8 cellular contexts compared by ENCODE assay signal in genomic region chr1:2382621-2383361, GRCh38. TPM values are rescaled to one million over a fixed set of nuclear protein-coding genes. Genes with fewer than 3 reads are reported as not detected.
DNase-seq lines count a peak whose midpoint lies in the region; ATAC-seq and TF ChIP-seq lines count a peak whose summit lies in the region.

No MANE protein-coding gene starts in this region.

- intact Hi-C loops in ascending aorta (cut with DNase I) = loop anchor here (2.0 to 5.0 kb wide), 2 partner anchors 52 to 145 kb away; no protein-coding TSS in a partner anchor

- H3K36me3 Mint-ChIP-seq in immature natural killer cell = no peaks in the 10 kb centered on the region
- H3K36me3 Mint-ChIP-seq in type B pancreatic cell = no peaks in the 10 kb centered on the region

- no peaks in the 10 kb centered on the region for H3K9me3 ChIP-seq in ascending aorta

- peaks cover 0 to 4% (median 3%) of the 10 kb centered on the region in 3 donors for H3K27me3 Mint-ChIP-seq in immature natural killer cell (ENCODE audit: low read depth in 3 of 3)
- no peaks in the 10 kb centered on the region for H3K27me3 Mint-ChIP-seq in type B pancreatic cell

- H3K36me3 ChIP-seq in ascending aorta = no peaks in the 10 kb centered on the region

- H3K4me1 ChIP-seq in ascending aorta = peaks cover 10 to 11% of the 10 kb centered on the region in 2 donors

- DNase-seq in DMS53 treated with DMSO at 0.1 percent for 48 hours (lab: John Stamatoyannopoulos, UW; ENCODE audit: unreplicated experiment) = peak; percentile 18
- peak; percentile 89 for DNase-seq in HuH-7.5 (ENCODE audit: low spot score)
- DNase-seq in ascending aorta (ENCODE audit: low spot score in 2 of 2) = no peak
- DNase-seq in immature natural killer cell = peak in 2 of 3 donors; percentile 16 to 19
- DNase-seq in type B pancreatic cell (ENCODE audit: extremely low spot score, unreplicated experiment) = no peak
- no peak for DNase-seq in mucosa of gallbladder (ENCODE audit: low spot score)

- H3K27ac Mint-ChIP-seq in immature natural killer cell (no peak overlapping the region), type B pancreatic cell (no peak overlapping the region)

- H3K27ac ChIP-seq in ascending aorta = no peak overlapping the region

- H3K4me1 Mint-ChIP-seq in immature natural killer cell (no peaks in the 10 kb centered on the region), type B pancreatic cell (ENCODE audit: unreplicated experiment) (no peaks in the 10 kb centered on the region)

- H3K27me3 ChIP-seq in ascending aorta = no peaks in the 10 kb centered on the region

- no peaks in the 10 kb centered on the region for H3K9me3 Mint-ChIP-seq in immature natural killer cell
- H3K9me3 Mint-ChIP-seq in type B pancreatic cell = no peaks in the 10 kb centered on the region

- ATAC-seq in HG02588 (IDR thresholded peaks at IDR 0.05; ENCODE audit: unreplicated experiment) = no peak
- no peak for ATAC-seq in GM19397 (IDR thresholded peaks at IDR 0.05; ENCODE audit: unreplicated experiment)

- TF ChIP-seq CTCF in ascending aorta (IDR thresholded peaks at IDR 0.05) = peak in 2 of 3 experiments; percentile 33
- peak; percentile 69 for TF ChIP-seq CTCF in type B pancreatic cell (conservative IDR thresholded peaks at IDR 0.05)

- no peak overlapping the region for H3K4me3 Mint-ChIP-seq in immature natural killer cell
- no peak overlapping the region for H3K4me3 Mint-ChIP-seq in type B pancreatic cell

- no peak overlapping the region for H3K4me3 ChIP-seq in ascending aorta

RNA-seq across cellular contexts. Expression of gene MORN1, which starts 8.6 kb away (rescaled TPM):
- total RNA-seq in ascending aorta (18.4 TPM), type B pancreatic cell (ENCODE audit: low replicate concordance) (17.7 and 27.5 TPM in 2 replicates), mucosa of gallbladder (24.4 TPM)
- 1 to 10 TPM in 2 of 3 donors, under 1 TPM in 1; 0.89 to 4.0 (median 3.9) TPM for polyA plus RNA-seq in immature natural killer cell

RNA-seq across cellular contexts. Expression of gene RER1, which starts 8.8 kb away (rescaled TPM):
- total RNA-seq in ascending aorta = 61.3 TPM
- 100 to 1,000 TPM; 185 to 216 (median 210) TPM for polyA plus RNA-seq in immature natural killer cell
- 126 and 174 TPM in 2 replicates for total RNA-seq in type B pancreatic cell (ENCODE audit: low replicate concordance)
- total RNA-seq in mucosa of gallbladder = 172 TPM

RNA-seq across cellular contexts. Expression of gene PEX10, which starts 29.6 kb away (rescaled TPM):
- total RNA-seq in ascending aorta (26.1 TPM), type B pancreatic cell (ENCODE audit: low replicate concordance) (26.7 and 27.3 TPM in 2 replicates), mucosa of gallbladder (17.9 TPM)
- polyA plus RNA-seq in immature natural killer cell = 10 to 100 TPM in 1 of 3 donors, 1 to 10 TPM in 2; 9.1 to 18.2 (median 9.3) TPM

Comparison
In these comparisons a context has a peak if more than half of its experiments do, and no peak if none do; other contexts are left out.
1. DNase-seq: peak in DMS53 treated with DMSO at 0.1 percent for 48 hours (single experiment), HuH-7.5 (single experiment) and immature natural killer cell (2 of 3); none in ascending aorta (0 of 2), type B pancreatic cell (single experiment) and mucosa of gallbladder (single experiment).